In genomic region chr7:28168393-28169158, GRCh38 we compare ENCODE assay signal across 28 cellular contexts. TPM values are rescaled to one million over a fixed set of nuclear protein-coding genes. Genes with fewer than 3 reads are reported as not detected.
A peak's percentile ranks its signal among the peaks of the same experiment; 100 is the strongest.
DNase-seq lines count a peak whose midpoint lies in the region; ATAC-seq, FAIRE-seq and TF ChIP-seq lines count a peak whose summit lies in the region.
"Had no signal": no experiment of that assay in that cellular context is flagged by ENCODE, and none has a peak within 500 bp of the region (broad histone marks: within the 10 kb centered on the region; RNA-seq: fewer than 3 reads in every experiment).

No MANE protein-coding gene starts in this region.

- H3K79me2 ChIP-seq in ACC112 (ENCODE audit: control insufficient read depth, insufficient read depth, low read length, unreplicated experiment), result peaks cover 55% of the 10 kb centered on the region

- TF ChIP-seq CTCF in Peyer's patch (IDR thresholded peaks at IDR 0.05) (no peak), heart left ventricle (IDR thresholded peaks at IDR 0.05) (no peak)

- TF ChIP-seq POLR2A in GM12891 (IDR thresholded peaks at IDR 0.05; ENCODE audit: low read depth, low read length), result no peak
- no peak for TF ChIP-seq POLR2A in Peyer's patch (IDR thresholded peaks at IDR 0.05)
- TF ChIP-seq POLR2A in heart left ventricle (IDR thresholded peaks at IDR 0.05), result no peak

- H3K4me1 ChIP-seq in ACC112 (ENCODE audit: control insufficient read depth, insufficient read depth, low read length, unreplicated experiment) (peaks cover 35% of the 10 kb centered on the region), Peyer's patch (peaks cover 0 to 6% (median 0%) of the 10 kb centered on the region in 4 donors), heart left ventricle (peaks cover 0 to 50% (median 19%) of the 10 kb centered on the region in 12 donors)

- intact Hi-C loops in heart left ventricle (cut with DNase I), result no loop called here

- H3K27me3 ChIP-seq in ACC112 (ENCODE audit: insufficient read depth, low read length) (no peaks in the 10 kb centered on the region), Peyer's patch (no peaks in the 10 kb centered on the region), heart left ventricle (no peaks in the 10 kb centered on the region)
- H3K27me3 ChIP-seq: foreskin keratinocyte had no signal

- H3K9me3 ChIP-seq in Peyer's patch (no peaks in the 10 kb centered on the region), heart left ventricle (no peaks in the 10 kb centered on the region)
- H3K9me3 ChIP-seq: thoracic aorta had no signal

- H3K4me3 ChIP-seq in ACC112 (ENCODE audit: low read depth, low read length) (no peak overlapping the region), Peyer's patch (no peak overlapping the region), heart left ventricle (no peak overlapping the region)
- H3K4me3 ChIP-seq: lung, thoracic aorta had no signal

- H3K27ac ChIP-seq in ACC112 (ENCODE audit: low read depth, low read length) (peak overlapping the region; percentile 13; the same call in 1 of the 2 replicates), Peyer's patch (no peak overlapping the region), heart left ventricle (no peak overlapping the region)
- H3K27ac ChIP-seq: foreskin keratinocyte, thoracic aorta had no signal

- peak; percentile 55 for FAIRE-seq in GM12891 (lab: Jason Lieb, UNC)
- FAIRE-seq: kidney had no signal

- no peak overlapping the region for H2AFZ ChIP-seq in ACC112 (ENCODE audit: low read length, unreplicated experiment)

- no peak for DNase-seq in GM12891 (ENCODE audit: insufficient read length, low spot score)
- peak in 2 of 3 donors; percentile 71 to 76 for DNase-seq in Peyer's patch
- peak; percentile 28 for DNase-seq in mucosa of gallbladder (ENCODE audit: low spot score)
- no peak for DNase-seq in NCI-H510A (lab: John Stamatoyannopoulos, UW)
- DNase-seq in stimulated activated CD4-positive, alpha-beta T cell treated with anti-CD3 and anti-CD28 coated beads, Interleukin-2, amount 100 ng/mL, for 24 hours, result no peak
- DNase-seq in heart left ventricle, result no peak
- DNase-seq: activated CD4-positive, alpha-beta T cell treated with anti-CD3 and anti-CD28 coated beads, Interleukin-2, amount 50 U/mL, for 48 hours; activated naive CD4-positive, alpha-beta T cell; activated T-cell treated with anti-CD3 and anti-CD28 coated beads for 4 hours; anterior cingulate cortex; CD4-positive, alpha-beta memory T cell; central memory CD4-positive, alpha-beta T cell; DMS79 treated with DMSO at 0.1 percent for 48 hours; foreskin keratinocyte; H9; Karpas-422; kidney; NCI-H1092 treated with DMSO at 0.1 percent for 48 hours; NCI-H524 treated with DMSO at 0.1 percent for 48 hours; OCI-M1; right cardiac atrium; SHP77; stimulated activated CD4-positive, alpha-beta T cell treated with anti-CD3 and anti-CD28 coated beads, Interleukin-15, amount 100 ng/mL, for 24 hours had no signal

- ATAC-seq in GM21360 (IDR thresholded peaks at IDR 0.05; ENCODE audit: unreplicated experiment) (no peak), heart left ventricle (no peak)
- ATAC-seq: right cardiac atrium had no signal

- WGBS in heart left ventricle, 4 donors, result 88 to 93% (median 89%) methylated on average over 5 of the region's 5 CpGs

- H3K36me3 ChIP-seq in ACC112 (ENCODE audit: insufficient read depth, low read length), result no peaks in the 10 kb centered on the region
- H3K36me3 ChIP-seq in Peyer's patch, result no peaks in the 10 kb centered on the region
- H3K36me3 ChIP-seq in heart left ventricle, result no peaks in the 10 kb centered on the region
- H3K36me3 ChIP-seq: thoracic aorta had no signal

TF ChIP-seq in GM12891, 5 proteins besides CTCF, POLR2A, EP300 and RAD21:
- TF ChIP-seq SPI1 (IDR thresholded peaks at IDR 0.05; ENCODE audit: low read depth, low read length) (no peak), POLR2AphosphoS5 (IDR thresholded peaks at IDR 0.05; ENCODE audit: low read depth, low read length) (no peak), PAX5 (IDR thresholded peaks at IDR 0.05; ENCODE audit: insufficient read depth, low read length, severe bottlenecking) (no peak), POU2F2 (IDR thresholded peaks at IDR 0.05; ENCODE audit: low read depth, low read length) (no peak), TAF1 (IDR thresholded peaks at IDR 0.05; ENCODE audit: low read depth, low read length) (no peak)

RNA-seq across cellular contexts. Expression of gene JAZF1, which starts 12.0 kb away (rescaled TPM):
- 0.19 TPM for polyA plus RNA-seq in GM12891 (2012; ENCODE audit: low read depth, missing spikeins)
- total RNA-seq in Peyer's patch (10 to 100 TPM in 1 of 4 donors, 1 to 10 TPM in 3; 1.9 to 15.7 (median 2.6) TPM), mucosa of gallbladder (28.1 TPM), heart left ventricle (10 to 100 TPM; 18.3 to 46.2 (median 29.3) TPM)
- 10 to 100 TPM; 10.3 to 20.4 TPM for polyA plus RNA-seq in heart left ventricle
- total RNA-seq: HT-29 had no signal

Comparison
In these comparisons a context has a peak if more than half of its experiments do, and no peak if none do; other contexts are left out.
1. DNase-seq: peak in Peyer's patch (2 of 3) and mucosa of gallbladder (single experiment); none in GM12891 (single experiment), NCI-H510A (single experiment), stimulated activated CD4-positive, alpha-beta T cell treated with anti-CD3 and anti-CD28 coated beads, Interleukin-2, amount 100 ng/mL, for 24 hours (0 of 2) and heart left ventricle (0 of 5).